In the genomic region with DNA sequence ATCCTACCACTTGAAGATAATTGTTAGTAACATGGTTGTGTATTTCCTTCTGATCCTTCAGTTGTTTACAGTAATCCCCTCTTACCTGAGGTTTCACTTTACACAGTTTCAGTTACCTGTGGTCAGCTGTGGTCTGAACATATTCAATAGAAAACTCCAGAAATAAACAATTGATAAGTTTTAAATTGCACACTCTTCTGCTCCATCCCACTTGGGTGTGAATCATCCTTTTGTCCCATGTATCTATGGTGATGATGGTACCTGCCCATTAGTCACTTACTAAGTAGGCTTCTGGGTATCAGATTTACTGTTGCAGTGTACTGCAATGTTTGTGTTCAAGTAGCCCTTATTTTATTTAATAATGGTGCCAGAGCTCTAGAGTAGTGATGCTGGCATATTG, we compare ENCODE assay signal across 13 cellular contexts.
DNase-seq lines count a peak whose midpoint lies in the region; ATAC-seq and TF ChIP-seq lines count a peak whose summit lies in the region.
"Had no signal": no experiment of that assay in that cellular context is flagged by ENCODE, and none has a peak within 500 bp of the region (broad histone marks: within the 10 kb centered on the region; RNA-seq: fewer than 3 reads in every experiment).

No MANE protein-coding gene starts in this region.

- H3K27ac Mint-ChIP-seq in activated T-cell treated with anti-CD3 and anti-CD28 coated beads, Interleukin-2, amount 50 U/mL, for 72 hours: no peak overlapping the region
- H3K27ac Mint-ChIP-seq in activated T-cell treated with anti-CD3 and anti-CD28 coated beads, Interleukin-2, amount 50 U/mL, for 24 hours: no peak overlapping the region
- peak overlapping the region; percentile 3 for H3K27ac Mint-ChIP-seq in stimulated activated naive B cell treated with anti-CD40 and anti-IgM and Interleukin-4, amounts not matched to agents 10 μg/mL and 1 μg/mL and 100 μg/mL, for 72 hours
- H3K27ac Mint-ChIP-seq: GM23338 had no signal

- H3K4me3 ChIP-seq in left lung (no peak overlapping the region), ascending aorta (no peak overlapping the region)
- H3K4me3 ChIP-seq: GM23338, SJSA1 had no signal

- no peak overlapping the region for H3K4me3 Mint-ChIP-seq in activated T-cell treated with anti-CD3 and anti-CD28 coated beads, Interleukin-2, amount 50 U/mL, for 72 hours
- no peak overlapping the region for H3K4me3 Mint-ChIP-seq in activated T-cell treated with anti-CD3 and anti-CD28 coated beads, Interleukin-2, amount 50 U/mL, for 24 hours
- H3K4me3 Mint-ChIP-seq in stimulated activated naive B cell treated with anti-CD40 and anti-IgM and Interleukin-4, amounts not matched to agents 10 μg/mL and 1 μg/mL and 100 μg/mL, for 72 hours: no peak overlapping the region
- H3K4me3 Mint-ChIP-seq: GM23338 had no signal

- POLR2A ChIA-PET in RWPE1 (lab: Yijun Ruan, JAX; ENCODE audit: low non-redundant PET): no interaction called here

- intact Hi-C loops in left lung (cut with DNase I): no loop called here
- intact Hi-C loops in ascending aorta (cut with DNase I): no loop called here

- peaks cover 18% of the 10 kb centered on the region for H3K4me1 Mint-ChIP-seq in activated T-cell treated with anti-CD3 and anti-CD28 coated beads, Interleukin-2, amount 50 U/mL, for 72 hours (ENCODE audit: low read depth)
- H3K4me1 Mint-ChIP-seq in activated T-cell treated with anti-CD3 and anti-CD28 coated beads, Interleukin-2, amount 50 U/mL, for 24 hours (ENCODE audit: low read depth): peaks cover 11% of the 10 kb centered on the region
- peaks cover 0 to 3% of the 10 kb centered on the region in 2 donors for H3K4me1 Mint-ChIP-seq in stimulated activated naive B cell treated with anti-CD40 and anti-IgM and Interleukin-4, amounts not matched to agents 10 μg/mL and 1 μg/mL and 100 μg/mL, for 72 hours
- H3K4me1 Mint-ChIP-seq: GM23338 had no signal

- H3K36me3 Mint-ChIP-seq in activated T-cell treated with anti-CD3 and anti-CD28 coated beads, Interleukin-2, amount 50 U/mL, for 72 hours (ENCODE audit: insufficient read depth in 2 of 2): no peaks in the 10 kb centered on the region
- no peaks in the 10 kb centered on the region for H3K36me3 Mint-ChIP-seq in activated T-cell treated with anti-CD3 and anti-CD28 coated beads, Interleukin-2, amount 50 U/mL, for 24 hours (ENCODE audit: low read depth)
- peaks cover 0 to under 1% of the 10 kb centered on the region in 2 donors for H3K36me3 Mint-ChIP-seq in stimulated activated naive B cell treated with anti-CD40 and anti-IgM and Interleukin-4, amounts not matched to agents 10 μg/mL and 1 μg/mL and 100 μg/mL, for 72 hours

- CTCF ChIA-PET in RWPE1 (lab: Yijun Ruan, JAX): no interaction called here

- no peaks in the 10 kb centered on the region for H3K27me3 Mint-ChIP-seq in activated T-cell treated with anti-CD3 and anti-CD28 coated beads, Interleukin-2, amount 50 U/mL, for 72 hours (ENCODE audit: low read depth)
- H3K27me3 Mint-ChIP-seq in activated T-cell treated with anti-CD3 and anti-CD28 coated beads, Interleukin-2, amount 50 U/mL, for 24 hours: no peaks in the 10 kb centered on the region
- no peaks in the 10 kb centered on the region for H3K27me3 Mint-ChIP-seq in stimulated activated naive B cell treated with anti-CD40 and anti-IgM and Interleukin-4, amounts not matched to agents 10 μg/mL and 1 μg/mL and 100 μg/mL, for 72 hours

- H3K27me3 ChIP-seq in left lung (no peaks in the 10 kb centered on the region), ascending aorta (no peaks in the 10 kb centered on the region)
- H3K27me3 ChIP-seq: SJSA1 had no signal

- peak in 1 of 2 donors; percentile 4 for DNase-seq in activated T-cell treated with anti-CD3 and anti-CD28 coated beads, Interleukin-2, amount 50 U/mL, for 72 hours
- DNase-seq in activated T-cell treated with anti-CD3 and anti-CD28 coated beads, Interleukin-2, amount 50 U/mL, for 24 hours: no peak
- DNase-seq in RWPE1 (ENCODE audit: low spot score) (peak; percentile 50), left lung (no peak), AG08396 (ENCODE audit: low spot score) (no peak), ascending aorta (ENCODE audit: low spot score in 2 of 2) (no peak)
- DNase-seq in stimulated activated naive B cell treated with anti-CD40 and anti-IgM and Interleukin-4, amounts not matched to agents 10 μg/mL and 1 μg/mL and 100 μg/mL, for 72 hours: no peak
- DNase-seq: cerebellar nuclear complex, NCI-H526 treated with DMSO at 0.1 percent for 48 hours, small intestine had no signal

- H3K36me3 ChIP-seq in left lung (no peaks in the 10 kb centered on the region), ascending aorta (no peaks in the 10 kb centered on the region)
- H3K36me3 ChIP-seq: SJSA1 had no signal

- no peak overlapping the region for H3K27ac ChIP-seq in RWPE1
- H3K27ac ChIP-seq in left lung: no peak overlapping the region
- peak overlapping the region in 1 of 2 donors; percentile 72 for H3K27ac ChIP-seq in ascending aorta
- H3K27ac ChIP-seq: SJSA1 had no signal

- H3K9me3 ChIP-seq in left lung: no peaks in the 10 kb centered on the region
- H3K9me3 ChIP-seq in ascending aorta: no peaks in the 10 kb centered on the region
- H3K9me3 ChIP-seq: SJSA1 had no signal

- ATAC-seq in activated T-cell treated with anti-CD3 and anti-CD28 coated beads, Interleukin-2, amount 50 U/mL, for 72 hours (replicated peaks in 1 of 2): peak; percentile 99
- ATAC-seq in HG02884 (IDR thresholded peaks at IDR 0.05; ENCODE audit: unreplicated experiment): peak; percentile 50
- peak in 1 of 2 donors; percentile 65 for ATAC-seq in stimulated activated naive B cell treated with anti-CD40 and anti-IgM and Interleukin-4, amounts not matched to agents 10 μg/mL and 1 μg/mL and 100 μg/mL, for 72 hours (replicated peaks)
- no peak for ATAC-seq in left lung
- ATAC-seq: GM23338 had no signal

- TF ChIP-seq CTCF in RWPE1 (conservative IDR thresholded peaks at IDR 0.05; ENCODE audit: low read depth): no peak
- TF ChIP-seq CTCF in left lung (IDR thresholded peaks at IDR 0.05): no peak
- no peak for TF ChIP-seq CTCF in ascending aorta (IDR thresholded peaks at IDR 0.05)

- no peaks in the 10 kb centered on the region for H3K4me1 ChIP-seq in left lung
- H3K4me1 ChIP-seq in ascending aorta: peaks cover 0 to 6% of the 10 kb centered on the region in 2 donors
- H3K4me1 ChIP-seq: SJSA1 had no signal

- H3K9me3 Mint-ChIP-seq in activated T-cell treated with anti-CD3 and anti-CD28 coated beads, Interleukin-2, amount 50 U/mL, for 72 hours: no peaks in the 10 kb centered on the region
- H3K9me3 Mint-ChIP-seq in activated T-cell treated with anti-CD3 and anti-CD28 coated beads, Interleukin-2, amount 50 U/mL, for 24 hours: no peaks in the 10 kb centered on the region
- H3K9me3 Mint-ChIP-seq in stimulated activated naive B cell treated with anti-CD40 and anti-IgM and Interleukin-4, amounts not matched to agents 10 μg/mL and 1 μg/mL and 100 μg/mL, for 72 hours: no peaks in the 10 kb centered on the region
- H3K9me3 Mint-ChIP-seq: GM23338 had no signal
